11 cellular contexts compared by ENCODE assay signal in genomic region chr4:79454656-79455055, GRCh38. TPM values are rescaled to one million over a fixed set of nuclear protein-coding genes. Genes with fewer than 3 reads are reported as not detected.
"Had no signal": no experiment of that assay in that cellular context is flagged by ENCODE, and none has a peak within 500 bp of the region (broad histone marks: within the 10 kb centered on the region; RNA-seq: fewer than 3 reads in every experiment).

No MANE protein-coding gene starts in this region.

- H3K9me3 ChIP-seq: HAP-1 had no signal

- ATAC-seq: GM23338, HCT116, K562 had no signal

- H3K4me3 ChIP-seq: GM23338, HAP-1, K562 had no signal

- H3K4me3 Mint-ChIP-seq: GM23338, HFFc6 had no signal

- DNase-seq: H7, HFFc6, IMR-90, KG1 had no signal

- H3K4me1 ChIP-seq: HAP-1 had no signal

- FAIRE-seq: HTR-8/SVneo, K562 had no signal

- H3K27ac Mint-ChIP-seq: GM23338, HFFc6 had no signal

- H3K36me3 ChIP-seq: HAP-1 had no signal

- H3K4me2 ChIP-seq: GM23338 had no signal

- H3K9me3 Mint-ChIP-seq: GM23338, HFFc6 had no signal

RNA-seq across cellular contexts. Expression of gene GK2, which starts 46.6 kb away (rescaled TPM):
- total RNA-seq: GM23338, H4, H7, HFFc6, HT-29, IMR-90, K562 had no signal
- polyA plus RNA-seq: GM23338, IMR-90 had no signal
